ENCODE assay signal across 14 cellular contexts in genomic region chr3:52436500-52437106, GRCh38. TPM values are rescaled to one million over a fixed set of nuclear protein-coding genes. Genes with fewer than 3 reads are reported as not detected.
A peak's percentile ranks its signal among the peaks of the same experiment; 100 is the strongest.
DNase-seq lines count a peak whose midpoint lies in the region; ATAC-seq lines count a peak whose summit lies in the region.
"Had no signal": no experiment of that assay in that cellular context is flagged by ENCODE, and none has a peak within 500 bp of the region (broad histone marks: within the 10 kb centered on the region; RNA-seq: fewer than 3 reads in every experiment).

No MANE protein-coding gene starts in this region.

- peak overlapping the region; percentile 82 for H3K27ac ChIP-seq in subcutaneous abdominal adipose tissue (ENCODE audit: low read depth, low read length)

- H3K27me3 ChIP-seq in subcutaneous abdominal adipose tissue (ENCODE audit: control insufficient read depth in 5 of 5, insufficient read depth in 4 of 5, low read length in 5 of 5), result no peaks in the 10 kb centered on the region

- peaks cover 29 to 100% (median 98%) of the 10 kb centered on the region in 5 donors for H3K4me1 ChIP-seq in subcutaneous abdominal adipose tissue (ENCODE audit: control insufficient read depth in 5 of 5, insufficient read depth in 5 of 5, low read length in 5 of 5)

- in situ Hi-C loops in G401 (cut with HindIII; ENCODE audit: low sequenced_read_pairs), result no loop called here

- peaks cover 0 to 57% (median 49%) of the 10 kb centered on the region in 5 donors for H3K36me3 ChIP-seq in subcutaneous abdominal adipose tissue (ENCODE audit: control insufficient read depth in 5 of 5, insufficient read depth in 5 of 5, low read length in 5 of 5)

- no peaks in the 10 kb centered on the region for H3K9me3 ChIP-seq in subcutaneous abdominal adipose tissue (ENCODE audit: control insufficient read depth in 5 of 5, low read length in 5 of 5)

- DNase-seq in activated CD4-positive, CD25-positive, alpha-beta regulatory T cell treated with anti-CD3 and anti-CD28 coated beads, Interleukin-2, amount 50 U/mL, for 72 hours, result peak; percentile 24
- DNase-seq in activated CD4-positive, CD25-positive, alpha-beta regulatory T cell (lab: John Stamatoyannopoulos, UW), result no peak
- DNase-seq in amniotic epithelial cell (ENCODE audit: low read depth), result peak; percentile 83
- peak; percentile 21 for DNase-seq in iris pigment epithelial cell (ENCODE audit: low read depth)
- DNase-seq in G401 (ENCODE audit: low spot score), result no peak
- DNase-seq in activated CD4-positive, alpha-beta T cell treated with anti-CD3 and anti-CD28 coated beads for 48 hours, result no peak
- DNase-seq: amygdala; NCI-H1694 treated with DMSO at 0.1 percent for 48 hours; stimulated activated CD4-positive, alpha-beta T cell treated with anti-CD3 and anti-CD28 coated beads, Interleukin-2, amount 100 ng/mL, for 24 hours had no signal

- no peak for ATAC-seq in HG03135 (IDR thresholded peaks at IDR 0.05; ENCODE audit: unreplicated experiment)
- ATAC-seq: naive thymus-derived CD8-positive, alpha-beta T cell had no signal

- peak overlapping the region in 3 of 5 donors; percentile 16 to 49 (median 28) for H3K9ac ChIP-seq in subcutaneous abdominal adipose tissue (ENCODE audit: low read length in 5 of 5)

- peak overlapping the region in 2 of 5 donors; percentile 6 to 23 for H3K4me3 ChIP-seq in subcutaneous abdominal adipose tissue (ENCODE audit: low read depth in 1 of 5, low read length in 5 of 5)

RNA-seq across cellular contexts. Expression of gene SEMA3G, which starts 8.3 kb away (rescaled TPM):
- total RNA-seq in G401 (2014; rRNA removed; shearing (Covaris generic)), result 0.10 and 0.98 TPM in 2 replicates
- total RNA-seq: A673; naive thymus-derived CD8-positive, alpha-beta T cell had no signal

RNA-seq across cellular contexts. Expression of gene TNNC1, which starts 17.2 kb away (rescaled TPM):
- 86.7 and 117 TPM in 2 replicates for total RNA-seq in G401 (2014; rRNA removed; shearing (Covaris generic))
- total RNA-seq: A673, Daoy had no signal

RNA-seq across cellular contexts. Expression of gene NISCH, which starts 18.8 kb away (rescaled TPM):
- 25.5 and 28.9 TPM in 2 replicates for total RNA-seq in G401 (2014; rRNA removed; shearing (Covaris generic))

RNA-seq across cellular contexts. Expression of gene PHF7, which starts 26.1 kb away (rescaled TPM):
- 6.7 and 8.3 TPM in 2 replicates for total RNA-seq in G401 (2014; rRNA removed; shearing (Covaris generic))

RNA-seq across cellular contexts. Expression of gene BAP1, which starts 26.8 kb away (rescaled TPM):
- 149 and 194 TPM in 2 replicates for total RNA-seq in G401 (2014; rRNA removed; shearing (Covaris generic))

Comparison
In these comparisons a context has a peak if more than half of its experiments do, and no peak if none do; other contexts are left out.
1. DNase-seq: peak in activated CD4-positive, CD25-positive, alpha-beta regulatory T cell treated with anti-CD3 and anti-CD28 coated beads, Interleukin-2, amount 50 U/mL, for 72 hours (single experiment), amniotic epithelial cell (single experiment) and iris pigment epithelial cell (single experiment); none in activated CD4-positive, CD25-positive, alpha-beta regulatory T cell (0 of 4), G401 (single experiment) and activated CD4-positive, alpha-beta T cell treated with anti-CD3 and anti-CD28 coated beads for 48 hours (single experiment).